ENCODE assay signal across 8 cellular contexts in genomic region chr13:71290963-71291937, GRCh38.
DNase-seq lines count a peak whose midpoint lies in the region; ATAC-seq and TF ChIP-seq lines count a peak whose summit lies in the region.

No MANE protein-coding gene starts in this region.

- no peak overlapping the region for H4K8ac ChIP-seq in H9 (replicated peaks; ENCODE audit: insufficient read length, low read depth, low read length)

- H3K9ac ChIP-seq in H9 (ENCODE audit: extremely low read depth, insufficient read length, low read length): no peak overlapping the region

- peaks cover 0 to 5% (median 0%) of the 10 kb centered on the region in 11 donors for H3K9me3 Mint-ChIP-seq in naive thymus-derived CD4-positive, alpha-beta T cell
- peaks cover 0 to 3% of the 10 kb centered on the region in 2 experiments; a peak in 2 of 5 replicates for H3K9me3 Mint-ChIP-seq in H9

- no peak overlapping the region for H3K18ac ChIP-seq in H9 (ENCODE audit: insufficient read length, low read depth, low read length)

- ATAC-seq in GM21528 (IDR thresholded peaks at IDR 0.05; ENCODE audit: low FRiP score, unreplicated experiment): peak; percentile 75
- peak; percentile 81 for ATAC-seq in naive thymus-derived CD4-positive, alpha-beta T cell

- WGBS in H9 (ENCODE audit: extremely low coverage, insufficient read length, low lambda C conversion rate): no CpG with 5 or more reads among the region's 10 CpGs

- H3K4me3 Mint-ChIP-seq in naive thymus-derived CD4-positive, alpha-beta T cell: peak overlapping the region; percentile 78 to 94 (median 88)
- H3K4me3 Mint-ChIP-seq in H9: no peak overlapping the region

- no peak overlapping the region for H2AK5ac ChIP-seq in H9 (ENCODE audit: insufficient read length, low read length)

- H3K36me3 Mint-ChIP-seq in naive thymus-derived CD4-positive, alpha-beta T cell: peaks cover 0 to 9% (median 5%) of the 10 kb centered on the region in 5 donors
- no peaks in the 10 kb centered on the region for H3K36me3 Mint-ChIP-seq in H9 (ENCODE audit: insufficient read depth in 1 of 3, low read depth in 3 of 3)

- H4K20me1 ChIP-seq in H9 (ENCODE audit: control insufficient read depth, insufficient read depth, insufficient read length): no peaks in the 10 kb centered on the region

- no peaks in the 10 kb centered on the region for H3K36me3 ChIP-seq in naive thymus-derived CD4-positive, alpha-beta T cell (ENCODE audit: control insufficient read depth in 2 of 3, insufficient read depth in 3 of 3, low read length in 3 of 3)
- H3K36me3 ChIP-seq in vagina: no peaks in the 10 kb centered on the region

- no peaks in the 10 kb centered on the region for H3K27me3 ChIP-seq in naive thymus-derived CD4-positive, alpha-beta T cell (ENCODE audit: control insufficient read depth in 2 of 2, insufficient read depth in 2 of 2, low read length in 2 of 2)
- H3K27me3 ChIP-seq in vagina (no peaks in the 10 kb centered on the region), H9 (ENCODE audit: insufficient read depth, low read length) (no peaks in the 10 kb centered on the region)

- no peak overlapping the region for H3K56ac ChIP-seq in H9 (ENCODE audit: insufficient read length, low read depth, low read length)

- no peak for TF ChIP-seq CTCF in coronary artery (IDR thresholded peaks at IDR 0.05)
- no peak for TF ChIP-seq CTCF in vagina (IDR thresholded peaks at IDR 0.05)
- TF ChIP-seq CTCF in H9 (conservative IDR thresholded peaks at IDR 0.05): no peak

- no peaks in the 10 kb centered on the region for H3K79me1 ChIP-seq in H9 (ENCODE audit: insufficient read depth, low read depth, low read length, poor library complexity, severe bottlenecking)

- no peak overlapping the region for H3T11ph ChIP-seq in H9 (ENCODE audit: low read length)

- H2BK120ac ChIP-seq in H9 (ENCODE audit: low read depth, low read length, poor library complexity, severe bottlenecking): no peak overlapping the region

- no peak overlapping the region for H3K23ac ChIP-seq in H9 (ENCODE audit: insufficient read length, low read depth, low read length)

- H3K27me3 Mint-ChIP-seq in naive thymus-derived CD4-positive, alpha-beta T cell: peaks cover 0 to 10% (median 6%) of the 10 kb centered on the region in 5 donors
- no peaks in the 10 kb centered on the region for H3K27me3 Mint-ChIP-seq in H9 (ENCODE audit: low read depth)

- no peak overlapping the region for H2BK20ac ChIP-seq in H9 (ENCODE audit: low read depth, low read length, poor library complexity, severe bottlenecking)

- no peak for TF ChIP-seq POLR2A in vagina (IDR thresholded peaks at IDR 0.05)

- CTCF ChIA-PET in naive thymus-derived CD4-positive, alpha-beta T cell (lab: Charles Lee): no interaction called here

- peaks cover 0 to 9% of the 10 kb centered on the region in 2 donors for H3K4me1 ChIP-seq in naive thymus-derived CD4-positive, alpha-beta T cell (ENCODE audit: control insufficient read depth in 2 of 2, insufficient read depth in 2 of 2, low read length in 2 of 2)
- H3K4me1 ChIP-seq in vagina (no peaks in the 10 kb centered on the region), H9 (ENCODE audit: insufficient read depth, low read length) (no peaks in the 10 kb centered on the region)

- no peak overlapping the region for H3K14ac ChIP-seq in H9 (ENCODE audit: insufficient read depth, low read length)

- no peaks in the 10 kb centered on the region for H3K23me2 ChIP-seq in H9 (ENCODE audit: insufficient read length, low read depth, low read length, poor library complexity, severe bottlenecking)

- H2BK15ac ChIP-seq in H9 (ENCODE audit: low read depth, low read length): no peak overlapping the region

- H3K79me2 ChIP-seq in H9 (ENCODE audit: insufficient read depth, low read length): no peaks in the 10 kb centered on the region

- no peak overlapping the region for H3K4ac ChIP-seq in H9 (ENCODE audit: low read depth, low read length)

- in situ Hi-C loops in KBM-7 (cut with MboI; ENCODE audit: low pct_unique_long_range_greater_than_20kb, low sequenced_read_pairs): no loop called here

- no peak overlapping the region for H2AFZ ChIP-seq in H9 (ENCODE audit: low read length)

- DNase-seq in EL (peak; percentile 0), KBM-7 (peak; percentile 62), T-helper 22 cell (ENCODE audit: low read depth) (peak; percentile 13), coronary artery (ENCODE audit: low spot score) (no peak), vagina (ENCODE audit: extremely low spot score in 2 of 2) (no peak), H9 (no peak)
- peak in 7 of 9 donors; percentile 62 to 78 (median 74) for DNase-seq in naive thymus-derived CD4-positive, alpha-beta T cell

- no peak overlapping the region for H2BK5ac ChIP-seq in H9 (ENCODE audit: insufficient read length, low read length)

- H4K5ac ChIP-seq in H9 (ENCODE audit: insufficient read length, low read depth, low read length): no peak overlapping the region

- peak overlapping the region; percentile 83 to 95 (median 93) for H3K27ac Mint-ChIP-seq in naive thymus-derived CD4-positive, alpha-beta T cell
- no peak overlapping the region for H3K27ac Mint-ChIP-seq in H9

- H4K91ac ChIP-seq in H9 (ENCODE audit: insufficient read length, low read depth, low read length): no peak overlapping the region

- H3K27ac ChIP-seq in coronary artery (no peak overlapping the region), vagina (no peak overlapping the region), H9 (ENCODE audit: insufficient read length, low read depth, low read length) (no peak overlapping the region)
- H3K27ac ChIP-seq in naive thymus-derived CD4-positive, alpha-beta T cell (ENCODE audit: low read depth, low read length): peak overlapping the region; percentile 56

- POLR2A ChIA-PET in naive thymus-derived CD4-positive, alpha-beta T cell (lab: Charles Lee): interaction anchor here (0.6 kb wide), 1 partner anchor 350 kb away, joined by 3 read pairs; no protein-coding TSS in a partner anchor

- no peaks in the 10 kb centered on the region for H3K9me3 ChIP-seq in naive thymus-derived CD4-positive, alpha-beta T cell (ENCODE audit: control insufficient read depth in 2 of 3, low read length in 3 of 3)
- H3K9me3 ChIP-seq in vagina (no peaks in the 10 kb centered on the region), H9 (ENCODE audit: control insufficient read depth, low read depth, low read length) (no peaks in the 10 kb centered on the region)

- no peak overlapping the region for H3K4me2 ChIP-seq in H9 (ENCODE audit: insufficient read depth, insufficient read length, low read length)

- no peak overlapping the region for H2BK12ac ChIP-seq in H9 (ENCODE audit: insufficient read length, low read depth, low read length)

- H3K4me3 ChIP-seq in coronary artery (peak overlapping the region; percentile 63), vagina (peak overlapping the region; percentile 39 to 44)
- peak overlapping the region; percentile 56 for H3K4me3 ChIP-seq in naive thymus-derived CD4-positive, alpha-beta T cell (ENCODE audit: low read length)

- intact Hi-C loops in naive thymus-derived CD4-positive, alpha-beta T cell (cut with micrococcal nuclease): loop anchor here in 1 of 2 donors (1.0 to 5.0 kb wide), 2 partner anchors 1436 to 1771 kb away; partner anchors contain the start of genes BORA and MZT1
- intact Hi-C loops in vagina (cut with DNase I): no loop called here

- H3K4me1 Mint-ChIP-seq in naive thymus-derived CD4-positive, alpha-beta T cell: peaks cover 0 to 31% (median 18%) of the 10 kb centered on the region in 7 donors
- H3K4me1 Mint-ChIP-seq in H9: no peaks in the 10 kb centered on the region

Comparison
In these comparisons a context has a peak if more than half of its experiments do, and no peak if none do; other contexts are left out.
1. DNase-seq: peak in EL (single experiment), KBM-7 (single experiment), T-helper 22 cell (single experiment) and naive thymus-derived CD4-positive, alpha-beta T cell (7 of 9); none in coronary artery (single experiment), vagina (0 of 2) and H9 (single experiment).
2. H3K27ac Mint-ChIP-seq: peak in naive thymus-derived CD4-positive, alpha-beta T cell (9 of 9); none in H9 (0 of 3).
3. H3K4me3 Mint-ChIP-seq: peak in naive thymus-derived CD4-positive, alpha-beta T cell (10 of 10); none in H9 (0 of 2).
4. Peak in every context shown above with its lines, with median percentiles within 50 percentile points of each other: H3K4me3 ChIP-seq.